Comparison of ENCODE assay signal across 1 cellular context in genomic region chr21:45580181-45580575, GRCh38.
TF ChIP-seq lines count a peak whose summit lies in the region.

No MANE protein-coding gene starts in this region.

TF ChIP-seq in SK-N-SH treated with all-trans-retinoic acid at 6 μM for 48 hours, 23 proteins besides CTCF, POLR2A, EP300 and RAD21 (continued from another document):
- TF ChIP-seq, protein P1, sequence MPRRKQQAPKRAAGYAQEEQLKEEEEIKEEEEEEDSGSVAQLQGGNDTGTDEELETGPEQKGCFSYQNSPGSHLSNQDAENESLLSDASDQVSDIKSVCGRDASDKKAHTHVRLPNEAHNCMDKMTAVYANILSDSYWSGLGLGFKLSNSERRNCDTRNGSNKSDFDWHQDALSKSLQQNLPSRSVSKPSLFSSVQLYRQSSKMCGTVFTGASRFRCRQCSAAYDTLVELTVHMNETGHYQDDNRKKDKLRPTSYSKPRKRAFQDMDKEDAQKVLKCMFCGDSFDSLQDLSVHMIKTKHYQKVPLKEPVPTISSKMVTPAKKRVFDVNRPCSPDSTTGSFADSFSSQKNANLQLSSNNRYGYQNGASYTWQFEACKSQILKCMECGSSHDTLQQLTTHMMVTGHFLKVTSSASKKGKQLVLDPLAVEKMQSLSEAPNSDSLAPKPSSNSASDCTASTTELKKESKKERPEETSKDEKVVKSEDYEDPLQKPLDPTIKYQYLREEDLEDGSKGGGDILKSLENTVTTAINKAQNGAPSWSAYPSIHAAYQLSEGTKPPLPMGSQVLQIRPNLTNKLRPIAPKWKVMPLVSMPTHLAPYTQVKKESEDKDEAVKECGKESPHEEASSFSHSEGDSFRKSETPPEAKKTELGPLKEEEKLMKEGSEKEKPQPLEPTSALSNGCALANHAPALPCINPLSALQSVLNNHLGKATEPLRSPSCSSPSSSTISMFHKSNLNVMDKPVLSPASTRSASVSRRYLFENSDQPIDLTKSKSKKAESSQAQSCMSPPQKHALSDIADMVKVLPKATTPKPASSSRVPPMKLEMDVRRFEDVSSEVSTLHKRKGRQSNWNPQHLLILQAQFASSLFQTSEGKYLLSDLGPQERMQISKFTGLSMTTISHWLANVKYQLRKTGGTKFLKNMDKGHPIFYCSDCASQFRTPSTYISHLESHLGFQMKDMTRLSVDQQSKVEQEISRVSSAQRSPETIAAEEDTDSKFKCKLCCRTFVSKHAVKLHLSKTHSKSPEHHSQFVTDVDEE (CRISPR knock-in tag; IDR thresholded peaks at IDR 0.05), result no peak
